ENCODE assay signal across 1 cellular context in genomic region chr1:53278294-53278693, GRCh38.
A peak's percentile ranks its signal among the peaks of the same experiment; 100 is the strongest.
TF ChIP-seq lines count a peak whose summit lies in the region.

No MANE protein-coding gene starts in this region.

TF ChIP-seq in K562, 482 proteins besides CTCF, POLR2A, EP300 and RAD21 (continued from another document):
- peak; percentile 90 for TF ChIP-seq DEAF1 (CRISPR knock-in tag; IDR thresholded peaks at IDR 0.05)
- TF ChIP-seq SRSF3 (IDR thresholded peaks at IDR 0.05; ENCODE audit: insufficient read depth, low read length): no peak
- TF ChIP-seq SLC30A9 (CRISPR knock-in tag; IDR thresholded peaks at IDR 0.05): no peak
- TF ChIP-seq ARID2 (IDR thresholded peaks at IDR 0.05): 0 out of 2 replicates have a peak, but pooled peaks have one; percentile 71
- no peak for TF ChIP-seq EZH2 (IDR thresholded peaks at IDR 0.05; ENCODE audit: borderline replicate concordance, low read depth, low read length)
- no peak for TF ChIP-seq ZNF280B (CRISPR knock-in tag; IDR thresholded peaks at IDR 0.05)
- peak; percentile 29; the same call in 1 of the 2 replicates for TF ChIP-seq RB1 (IDR thresholded peaks at IDR 0.05; ENCODE audit: low read depth)
- no peak for TF ChIP-seq THAP7 (CRISPR knock-in tag; IDR thresholded peaks at IDR 0.05)
- TF ChIP-seq MYNN (IDR thresholded peaks at IDR 0.05): 0 out of 2 replicates have a peak, but pooled peaks have one; percentile 21
- TF ChIP-seq MYNN (CRISPR knock-in tag; IDR thresholded peaks at IDR 0.05): no peak
- TF ChIP-seq CTCFL (IDR thresholded peaks at IDR 0.05; ENCODE audit: borderline replicate concordance, insufficient read depth, low read depth, low read length, poor library complexity, severe bottlenecking): peak; percentile 39
- TF ChIP-seq STAT5A (IDR thresholded peaks at IDR 0.05; ENCODE audit: borderline replicate concordance, low read length): no peak
- TF ChIP-seq ATF1 (CRISPR knock-in tag; IDR thresholded peaks at IDR 0.05): no peak
- TF ChIP-seq ATF1 (tag; IDR thresholded peaks at IDR 0.05): no peak
- no peak for TF ChIP-seq MXD1 (CRISPR knock-in tag; IDR thresholded peaks at IDR 0.05; ENCODE audit: borderline replicate concordance, poor library complexity, severe bottlenecking)
- peak; percentile 74; the same call in 1 of the 2 replicates for TF ChIP-seq CC2D1A (IDR thresholded peaks at IDR 0.05)
- TF ChIP-seq RREB1 (CRISPR knock-in tag; IDR thresholded peaks at IDR 0.05): no peak
- TF ChIP-seq XRCC5 (IDR thresholded peaks at IDR 0.05; ENCODE audit: low read depth, low read length): peak; percentile 64; the same call in 1 of the 2 replicates
- TF ChIP-seq KAT8 (IDR thresholded peaks at IDR 0.05; ENCODE audit: low read depth): no peak
- no peak for TF ChIP-seq KLF16 (IDR thresholded peaks at IDR 0.05)
- TF ChIP-seq SREBF2 (CRISPR knock-in tag; IDR thresholded peaks at IDR 0.05): no peak
- TF ChIP-seq PBX2 (CRISPR knock-in tag; IDR thresholded peaks at IDR 0.05; ENCODE audit: low read depth): no peak
- no peak for TF ChIP-seq PBX2 (tag; conservative IDR thresholded peaks at IDR 0.05; ENCODE audit: low read depth)
- TF ChIP-seq REST (CRISPR knock-in tag; IDR thresholded peaks at IDR 0.05; ENCODE audit: low read depth): no peak
- no peak for TF ChIP-seq OTX1 (CRISPR knock-in tag; IDR thresholded peaks at IDR 0.05)
- TF ChIP-seq STAG1 (CRISPR knock-in tag; IDR thresholded peaks at IDR 0.05; ENCODE audit: borderline replicate concordance): peak; percentile 71; the same call in 1 of the 2 replicates
- 0 out of 4 replicates have a peak, but pooled peaks of 1 of the 2 experiments have one; percentile 8 for TF ChIP-seq RCOR1 (IDR thresholded peaks at IDR 0.05; ENCODE audit: borderline replicate concordance in 1 of 2, low read depth in 2 of 2, low read length in 2 of 2)
- peak; percentile 95 for TF ChIP-seq SMC3 (conservative IDR thresholded peaks at IDR 0.05; ENCODE audit: insufficient read depth, low read depth, low read length)
- no peak for TF ChIP-seq HMG20B (CRISPR knock-in tag; IDR thresholded peaks at IDR 0.05)
